Comparison of ENCODE assay signal across 9 cellular contexts in the genomic region with DNA sequence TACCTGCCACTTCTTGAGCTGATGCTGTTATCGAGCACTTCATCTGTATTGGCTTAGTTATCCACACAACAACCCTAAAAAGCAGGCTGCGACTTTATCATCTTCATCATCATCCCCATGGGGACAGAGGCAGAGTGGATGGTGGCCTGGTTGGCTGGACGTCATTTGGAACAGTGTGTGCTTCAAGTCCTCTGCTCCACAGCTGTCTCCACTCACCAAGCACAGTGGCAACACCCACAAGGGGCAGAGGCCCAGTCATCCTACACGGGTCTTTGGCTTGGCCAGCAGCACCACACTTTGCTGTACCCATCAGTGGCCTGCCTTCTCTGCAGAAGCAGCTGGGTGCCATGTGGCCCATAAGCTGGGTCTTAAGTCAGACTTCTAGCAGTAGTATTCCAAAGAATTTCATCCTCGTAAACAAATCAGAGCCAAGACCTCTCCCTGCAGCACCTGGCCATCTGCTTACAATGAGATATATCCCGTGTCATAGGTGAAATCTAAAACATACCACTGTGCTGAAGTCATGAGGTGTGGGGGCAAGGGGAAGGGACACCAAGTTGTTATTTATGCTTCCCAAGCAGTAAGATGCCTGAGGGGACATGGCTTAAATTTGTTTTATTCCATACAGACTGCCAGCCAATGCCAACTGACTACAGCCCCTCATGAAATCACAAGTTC. TPM values are rescaled to one million over a fixed set of nuclear protein-coding genes. Genes with fewer than 3 reads are reported as not detected.
DNase-seq lines count a peak whose midpoint lies in the region; ATAC-seq and TF ChIP-seq lines count a peak whose summit lies in the region.
"Had no signal": no experiment of that assay in that cellular context is flagged by ENCODE, and none has a peak within 500 bp of the region (broad histone marks: within the 10 kb centered on the region; RNA-seq: fewer than 3 reads in every experiment).

No MANE protein-coding gene starts in this region.

- peak overlapping the region; percentile 57 for H3K4me2 ChIP-seq in GM23248 (ENCODE audit: unreplicated experiment)

- H3K9ac ChIP-seq in GM23248 (peak overlapping the region; percentile 61), skeletal muscle tissue (ENCODE audit: low read depth in 1 of 3, low read length in 3 of 3) (peak overlapping the region; percentile 1 to 28 (median 11))

- peaks cover 77% of the 10 kb centered on the region for H3K4me1 ChIP-seq in GM23248 (ENCODE audit: insufficient read depth)
- peaks cover 0 to 100% of the 10 kb centered on the region in 2 donors for H3K4me1 ChIP-seq in right atrium auricular region
- peaks cover 89 to 93% (median 90%) of the 10 kb centered on the region in 3 donors for H3K4me1 ChIP-seq in skeletal muscle tissue (ENCODE audit: control insufficient read depth in 3 of 3, insufficient read depth in 3 of 3, low read length in 3 of 3)

- peak overlapping the region; percentile 59 for H3K27ac Mint-ChIP-seq in activated B cell treated with CpG ODN at 0.5 μM for 24 hours

- CTCF ChIA-PET in activated B cell treated with CpG ODN at 0.5 μM for 24 hours (lab: Charles Lee): interaction anchor here (0.7 kb wide), 1 partner anchor 13 kb away, joined by 3 read pairs; no protein-coding TSS in a partner anchor

- POLR2A ChIA-PET in activated B cell treated with CpG ODN at 0.5 μM for 24 hours (lab: Charles Lee): no interaction called here

- H3K9me2 ChIP-seq in GM23248 (ENCODE audit: insufficient read depth): no peaks in the 10 kb centered on the region

- H3F3A ChIP-seq in GM23248 (ENCODE audit: insufficient read depth): peaks cover 63% of the 10 kb centered on the region

- H3K79me2 ChIP-seq in GM23248 (ENCODE audit: insufficient read depth): peaks cover 100% of the 10 kb centered on the region

- TF ChIP-seq CTCF in activated B cell treated with CpG ODN at 0.5 μM for 24 hours (IDR thresholded peaks at IDR 0.05): no peak
- no peak for TF ChIP-seq CTCF in right atrium auricular region (IDR thresholded peaks at IDR 0.05)
- no peak for TF ChIP-seq CTCF in lower leg skin (IDR thresholded peaks at IDR 0.05)

- ATAC-seq in activated B cell treated with CpG ODN at 0.5 μM for 24 hours (ENCODE audit: low read depth) (no peak), HG02623 (IDR thresholded peaks at IDR 0.05; ENCODE audit: unreplicated experiment) (no peak)
- ATAC-seq: activated CD4-positive, CD25-positive, alpha-beta regulatory T cell treated with anti-CD3 and anti-CD28 coated beads, Interleukin-2, amount 50 U/mL, for 24 hours had no signal

- WGBS in GM23248 (ENCODE audit: low coverage in 1 of 2, low lambda C conversion rate in 2 of 2, missing lambda C conversion rate in 2 of 2), 2 experiments: 18 to 19% methylated on average over 6 of the region's 6 CpGs
- 33 to 41% methylated on average over 6 of the region's 6 CpGs for WGBS in lower leg skin, 2 donors

- intact Hi-C loops in activated B cell treated with CpG ODN at 0.5 μM for 24 hours (cut with micrococcal nuclease) (no loop called here), lower leg skin (cut with DNase I; ENCODE audit: low total_unique reads) (no loop called here)

- H3K36me3 ChIP-seq in GM23248 (ENCODE audit: low read depth): no peaks in the 10 kb centered on the region
- H3K36me3 ChIP-seq in right atrium auricular region: no peaks in the 10 kb centered on the region
- no peaks in the 10 kb centered on the region for H3K36me3 ChIP-seq in skeletal muscle tissue (ENCODE audit: control insufficient read depth in 3 of 3, insufficient read depth in 3 of 3, low read length in 3 of 3)

- H2AFZ ChIP-seq in GM23248: no peak overlapping the region

- DNase-seq in GM23248 (peak; percentile 58), activated B cell treated with CpG ODN at 0.5 μM for 24 hours (no peak), right atrium auricular region (ENCODE audit: low spot score) (peak; percentile 77), lower leg skin (ENCODE audit: low spot score in 2 of 2) (no peak), midbrain (lab: John Stamatoyannopoulos, UW) (no peak)
- no peak for DNase-seq in stimulated activated naive CD4-positive, alpha-beta T cell treated with Interleukin-2 at 50 U/mL for 16 hours (lab: John Stamatoyannopoulos, UW)

- peak overlapping the region; percentile 61 for H3K27ac ChIP-seq in GM23248
- H3K27ac ChIP-seq in right atrium auricular region: peak overlapping the region; percentile 72 to 76
- H3K27ac ChIP-seq in skeletal muscle tissue (ENCODE audit: low read depth, low read length): peak overlapping the region; percentile 81

- no peak for TF ChIP-seq POLR2A in lower leg skin (IDR thresholded peaks at IDR 0.05)

- no peaks in the 10 kb centered on the region for H3K27me3 ChIP-seq in GM23248 (replicated peaks; ENCODE audit: insufficient read depth)
- no peaks in the 10 kb centered on the region for H3K27me3 ChIP-seq in right atrium auricular region
- no peaks in the 10 kb centered on the region for H3K27me3 ChIP-seq in skeletal muscle tissue (ENCODE audit: control insufficient read depth in 3 of 3, insufficient read depth in 3 of 3, low read length in 3 of 3)

- in situ Hi-C loops in GM23248 (cut with MboI): no loop called here

- no peaks in the 10 kb centered on the region for H3K9me3 Mint-ChIP-seq in activated B cell treated with CpG ODN at 0.5 μM for 24 hours

- no peak overlapping the region for H3K4me3 Mint-ChIP-seq in activated B cell treated with CpG ODN at 0.5 μM for 24 hours

- H3K4me3 ChIP-seq in GM23248 (no peak overlapping the region), right atrium auricular region (no peak overlapping the region), skeletal muscle tissue (ENCODE audit: low read length in 3 of 3) (no peak overlapping the region), lower leg skin (ENCODE audit: low read depth, poor library complexity, severe bottlenecking) (no peak overlapping the region)

- peaks cover 11% of the 10 kb centered on the region for H3K36me3 Mint-ChIP-seq in activated B cell treated with CpG ODN at 0.5 μM for 24 hours (ENCODE audit: low read depth)

- H4K20me1 ChIP-seq in GM23248 (ENCODE audit: insufficient read depth): peaks cover 57% of the 10 kb centered on the region

- H3K9me3 ChIP-seq in GM23248 (ENCODE audit: low read depth) (no peaks in the 10 kb centered on the region), right atrium auricular region (no peaks in the 10 kb centered on the region), skeletal muscle tissue (ENCODE audit: control insufficient read depth in 3 of 3, low read length in 3 of 3) (no peaks in the 10 kb centered on the region)

- H3K27me3 Mint-ChIP-seq in activated B cell treated with CpG ODN at 0.5 μM for 24 hours: no peaks in the 10 kb centered on the region

- H3K4me1 Mint-ChIP-seq in activated B cell treated with CpG ODN at 0.5 μM for 24 hours: peaks cover 97% of the 10 kb centered on the region

RNA-seq across cellular contexts. Expression of gene EPHX3, which starts 47.9 kb away (rescaled TPM):
- total RNA-seq in GM23248 (2014; rRNA removed; shearing (Covaris generic)): not detected in 2 replicates
- polyA plus RNA-seq in GM23248 (2016; fragmentation: Nextera tagmentation; extraction: Ambion mirVana): not detected in 2 replicates
- total RNA-seq in activated B cell treated with CpG ODN at 0.5 μM for 24 hours (not detected in 2 replicates), right atrium auricular region (under 1 TPM; 0.52 to 0.63 TPM), skeletal muscle tissue (not detected), lower leg skin (100 to 1,000 TPM in 1 of 4 donors, 10 to 100 TPM in 3; 74.6 to 138 (median 88.9) TPM)

RNA-seq across cellular contexts. Expression of gene BRD4, which starts 52.2 kb away (rescaled TPM):
- 9.0 and 20.2 TPM in 2 replicates for total RNA-seq in GM23248 (2014; rRNA removed; shearing (Covaris generic))
- polyA plus RNA-seq in GM23248 (2016; fragmentation: Nextera tagmentation; extraction: Ambion mirVana): 17.5 and 18.6 TPM in 2 replicates
- 144 and 164 TPM in 2 replicates for total RNA-seq in activated B cell treated with CpG ODN at 0.5 μM for 24 hours
- 10 to 100 TPM; 23.6 to 41.0 TPM for total RNA-seq in right atrium auricular region
- total RNA-seq in skeletal muscle tissue: 9.4 TPM
- 10 to 100 TPM; 34.8 to 78.6 (median 49.2) TPM for total RNA-seq in lower leg skin

Comparison
In these comparisons a context has a peak if more than half of its experiments do, and no peak if none do; other contexts are left out.
1. DNase-seq: peak in GM23248 (single experiment) and right atrium auricular region (single experiment); none in activated B cell treated with CpG ODN at 0.5 μM for 24 hours (single experiment), stimulated activated naive CD4-positive, alpha-beta T cell treated with Interleukin-2 at 50 U/mL for 16 hours (single experiment), lower leg skin (0 of 2) and midbrain (single experiment).
2. RNA of gene EPHX3, which starts 47.9 kb away (total RNA-seq): 74.6 to 138 TPM in lower leg skin; 0.52 to 0.63 TPM in right atrium auricular region, not detected in activated B cell treated with CpG ODN at 0.5 μM for 24 hours, not detected in GM23248 and not detected in skeletal muscle tissue (single experiment); every median in the first group is over 10 times any median in the second.
3. Peak in every context shown above with its lines, with median percentiles within 50 percentile points of each other: H3K27ac ChIP-seq.